Comparison of ENCODE assay signal across 16 cellular contexts in genomic region chr2:128404709-128405466, GRCh38.
DNase-seq lines count a peak whose midpoint lies in the region; ATAC-seq, FAIRE-seq and TF ChIP-seq lines count a peak whose summit lies in the region.
"Had no signal": no experiment of that assay in that cellular context is flagged by ENCODE, and none has a peak within 500 bp of the region (broad histone marks: within the 10 kb centered on the region; RNA-seq: fewer than 3 reads in every experiment).

No MANE protein-coding gene starts in this region.

- no peaks in the 10 kb centered on the region for H3K36me3 ChIP-seq in GM12878 (ENCODE audit: control insufficient read depth in 2 of 2, insufficient read depth in 2 of 2, low read length in 1 of 2)
- H3K36me3 ChIP-seq in mesenchymal stem cell (ENCODE audit: control insufficient read depth in 1 of 2, insufficient read depth in 2 of 2, low read depth in 1 of 2, low read length in 2 of 2): no peaks in the 10 kb centered on the region
- H3K36me3 ChIP-seq in suprapubic skin: no peaks in the 10 kb centered on the region
- no peaks in the 10 kb centered on the region for H3K36me3 ChIP-seq in breast epithelium
- H3K36me3 ChIP-seq: HAP-1, Peyer's patch had no signal

- no peak overlapping the region for H3K4ac ChIP-seq in mesenchymal stem cell (ENCODE audit: low read depth in 1 of 2, low read length in 2 of 2)

- no peak overlapping the region for H2AFZ ChIP-seq in GM12878 (ENCODE audit: control insufficient read depth, low read depth, low read length)
- no peak overlapping the region for H2AFZ ChIP-seq in mesenchymal stem cell (ENCODE audit: low read depth, low read length)

- no peak overlapping the region for H2BK120ac ChIP-seq in mesenchymal stem cell (ENCODE audit: low read depth, low read length)

- no peak overlapping the region for H3K27ac ChIP-seq in GM12878 (ENCODE audit: control insufficient read depth, insufficient read depth)
- no peak overlapping the region for H3K27ac ChIP-seq in mesenchymal stem cell (ENCODE audit: low read length, poor library complexity, severe bottlenecking)
- H3K27ac ChIP-seq in suprapubic skin: no peak overlapping the region
- no peak overlapping the region for H3K27ac ChIP-seq in breast epithelium
- H3K27ac ChIP-seq: Peyer's patch had no signal

- no peaks in the 10 kb centered on the region for H3K79me1 ChIP-seq in mesenchymal stem cell (replicated peaks; ENCODE audit: low read length, poor library complexity, severe bottlenecking)

- ATAC-seq in GM12878 (peak; percentile 79), GM21737 (IDR thresholded peaks at IDR 0.05; ENCODE audit: unreplicated experiment) (no peak)

- RAD21 ChIA-PET in GM12878 (lab: Charles Lee; ENCODE audit: unreplicated experiment): no interaction called here

- peak; percentile 24 for DNase-seq in GM12865 (ENCODE audit: low read depth)
- no peak for DNase-seq in GM12878 (ENCODE audit: low read depth, low spot score)
- DNase-seq in mesenchymal stem cell: no peak
- DNase-seq in suprapubic skin (ENCODE audit: low spot score in 2 of 2): peak; percentile 14 to 43
- no peak for DNase-seq in breast epithelium (ENCODE audit: low spot score in 2 of 2)
- no peak for DNase-seq in SHP77 treated with DMSO at 0.1 percent for 48 hours (lab: John Stamatoyannopoulos, UW)
- DNase-seq: GF-D8, IMR-90, Kasumi-1, NCI-H1417 treated with DMSO at 0.1 percent for 48 hours, NCI-H2029 treated with DMSO at 0.1 percent for 48 hours, NCI-H510A treated with DMSO at 0.1 percent for 48 hours, Right ventricle myocardium superior had no signal

- H3K23ac ChIP-seq in mesenchymal stem cell (ENCODE audit: low read length in 2 of 2): no peak overlapping the region

- H3K4me2 ChIP-seq in GM12878 (ENCODE audit: control insufficient read depth, insufficient read depth) (no peak overlapping the region), mesenchymal stem cell (ENCODE audit: low read length, poor library complexity, severe bottlenecking) (no peak overlapping the region)

- H4K20me1 ChIP-seq in GM12878 (ENCODE audit: control insufficient read depth, insufficient read depth): no peaks in the 10 kb centered on the region

- CTCF ChIA-PET in GM12878 (lab: Yijun Ruan, JAX): no interaction called here

- no peak overlapping the region for H3K14ac ChIP-seq in mesenchymal stem cell (ENCODE audit: low read length in 2 of 2)

- TF ChIP-seq POLR2A in GM12878 (IDR thresholded peaks at IDR 0.05; ENCODE audit: low read depth, low read length) (no peak), suprapubic skin (IDR thresholded peaks at IDR 0.05) (no peak), breast epithelium (IDR thresholded peaks at IDR 0.05) (no peak)

- BruUV-seq in GM12878 (replicated peaks; lab: Mats Ljungman, UMichigan): no TSS peak

- intact Hi-C loops in GM12878 (cut with micrococcal nuclease; ENCODE audit: unreplicated experiment) (no loop called here), breast epithelium (cut with DNase I; ENCODE audit: low total_unique reads) (no loop called here)

- SMC1A ChIA-PET in GM12878 (lab: Charles Lee; ENCODE audit: uncharacterized antibody, unreplicated experiment): interaction anchor here (1.0 kb wide), 1 partner anchor 9 kb away, joined by 4 read pairs; no protein-coding TSS in a partner anchor

- TF ChIP-seq RAD21 in GM12878 (IDR thresholded peaks at IDR 0.05; ENCODE audit: insufficient read depth, low read depth, low read length): no peak

- TF ChIP-seq CTCF in GM12865 (IDR thresholded peaks at IDR 0.05; ENCODE audit: insufficient read depth, low read depth, low read length, missing control alignments) (no peak), GM12878 (IDR thresholded peaks at IDR 0.05 in 2 of 3, conservative IDR thresholded peaks at IDR 0.05 in 1 of 3; ENCODE audit: control insufficient read depth in 2 of 3, extremely low read depth in 1 of 3, insufficient read depth in 1 of 3, low read depth in 3 of 3, low read length in 3 of 3) (no peak), suprapubic skin (IDR thresholded peaks at IDR 0.05) (no peak), breast epithelium (IDR thresholded peaks at IDR 0.05) (no peak)

- 49% methylated on average over 11 of the region's 11 CpGs for WGBS in GM12878 (ENCODE audit: insufficient coverage, insufficient replicate concordance, low lambda C conversion rate, missing lambda C conversion rate)
- WGBS in mesenchymal stem cell: 92% methylated on average over 11 of the region's 11 CpGs
- 86% methylated on average over 11 of the region's 11 CpGs for WGBS in suprapubic skin

- no peaks in the 10 kb centered on the region; a peak in 1 of 4 replicates for H3K27me3 ChIP-seq in GM12878 (replicated peaks in 1 of 2; ENCODE audit: control insufficient read depth in 2 of 2, insufficient read depth in 2 of 2, low read length in 1 of 2)
- H3K27me3 ChIP-seq in mesenchymal stem cell (ENCODE audit: control insufficient read depth in 1 of 2, insufficient read depth in 1 of 2, low read length in 2 of 2): no peaks in the 10 kb centered on the region
- H3K27me3 ChIP-seq in suprapubic skin: no peaks in the 10 kb centered on the region
- H3K27me3 ChIP-seq in breast epithelium: no peaks in the 10 kb centered on the region
- H3K27me3 ChIP-seq: Peyer's patch had no signal

- no peak overlapping the region for H2AK5ac ChIP-seq in mesenchymal stem cell (ENCODE audit: low read length, severe bottlenecking)

- no peak for TF ChIP-seq EP300 in GM12878 (IDR thresholded peaks at IDR 0.05; ENCODE audit: borderline replicate concordance in 1 of 2, control insufficient read depth in 1 of 2, low read depth in 2 of 2, low read length in 2 of 2)
- no peak for TF ChIP-seq EP300 in suprapubic skin (IDR thresholded peaks at IDR 0.05)

- H3K9ac ChIP-seq in GM12878 (ENCODE audit: control insufficient read depth, insufficient read depth, low read length) (no peak overlapping the region), mesenchymal stem cell (ENCODE audit: low read length) (no peak overlapping the region)

- no peak overlapping the region for H2BK15ac ChIP-seq in mesenchymal stem cell (ENCODE audit: low read depth, poor library complexity, severe bottlenecking)

- H3K79me2 ChIP-seq in GM12878 (ENCODE audit: control insufficient read depth, insufficient read depth, low read length): no peaks in the 10 kb centered on the region

- H3K4me1 ChIP-seq in GM12878 (ENCODE audit: control insufficient read depth, insufficient read depth, low read length) (no peaks in the 10 kb centered on the region), mesenchymal stem cell (ENCODE audit: control insufficient read depth, insufficient read depth, low read depth, low read length) (peaks cover 12% of the 10 kb centered on the region), suprapubic skin (peaks cover 21% of the 10 kb centered on the region), breast epithelium (no peaks in the 10 kb centered on the region)
- H3K4me1 ChIP-seq: Peyer's patch had no signal

- no peak overlapping the region for H4K8ac ChIP-seq in mesenchymal stem cell (ENCODE audit: low read length)

- H2BK5ac ChIP-seq in mesenchymal stem cell (ENCODE audit: low read depth, low read length, poor library complexity, severe bottlenecking): no peak overlapping the region

- H3K18ac ChIP-seq in mesenchymal stem cell (ENCODE audit: low read depth in 1 of 2, low read length in 2 of 2): no peak overlapping the region

- H2BK12ac ChIP-seq in mesenchymal stem cell (ENCODE audit: low read length in 2 of 2): peak overlapping the region in 1 of 2 experiments; percentile 35

- in situ Hi-C loops in GM12878 (cut with MboI): no loop called here

- H3K4me3 ChIP-seq in GM12865 (ENCODE audit: low read depth, low read length) (no peak overlapping the region), GM12878 (no peak overlapping the region), mesenchymal stem cell (ENCODE audit: insufficient read depth in 1 of 2, low read depth in 1 of 2, low read length in 2 of 2) (no peak overlapping the region), suprapubic skin (no peak overlapping the region), breast epithelium (no peak overlapping the region)
- H3K4me3 ChIP-seq: HAP-1, Peyer's patch had no signal

- H4K91ac ChIP-seq in mesenchymal stem cell (ENCODE audit: low read length): peak overlapping the region; percentile 61

- H3K9me3 ChIP-seq in GM12878 (replicated peaks; ENCODE audit: control insufficient read depth, insufficient read depth, low read length): no peaks in the 10 kb centered on the region
- H3K9me3 ChIP-seq in mesenchymal stem cell (ENCODE audit: control insufficient read depth, low read length): no peaks in the 10 kb centered on the region
- no peaks in the 10 kb centered on the region for H3K9me3 ChIP-seq in suprapubic skin
- H3K9me3 ChIP-seq in breast epithelium: no peaks in the 10 kb centered on the region
- H3K9me3 ChIP-seq: HAP-1, Peyer's patch had no signal

- POLR2A ChIA-PET in GM12878 (lab: Charles Lee): no interaction called here

- FAIRE-seq in GM12878 (lab: Jason Lieb, UNC): no peak

TF ChIP-seq in GM12878, 131 proteins besides CTCF, POLR2A, EP300 and RAD21:
- no peak for TF ChIP-seq TCF12 (IDR thresholded peaks at IDR 0.05; ENCODE audit: low read depth, low read length)
- TF ChIP-seq NR2C1 (IDR thresholded peaks at IDR 0.05): no peak
TF ChIP-seq in GM12878: peak in this region for 0.

Comparison
In these comparisons a context has a peak if more than half of its experiments do, and no peak if none do; other contexts are left out.
1. DNase-seq: peak in GM12865 (single experiment) and suprapubic skin (2 of 2); none in GM12878 (single experiment), mesenchymal stem cell (single experiment), breast epithelium (0 of 2) and SHP77 treated with DMSO at 0.1 percent for 48 hours (single experiment).